Comparison of ENCODE assay signal across 10 cellular contexts in the genomic region with DNA sequence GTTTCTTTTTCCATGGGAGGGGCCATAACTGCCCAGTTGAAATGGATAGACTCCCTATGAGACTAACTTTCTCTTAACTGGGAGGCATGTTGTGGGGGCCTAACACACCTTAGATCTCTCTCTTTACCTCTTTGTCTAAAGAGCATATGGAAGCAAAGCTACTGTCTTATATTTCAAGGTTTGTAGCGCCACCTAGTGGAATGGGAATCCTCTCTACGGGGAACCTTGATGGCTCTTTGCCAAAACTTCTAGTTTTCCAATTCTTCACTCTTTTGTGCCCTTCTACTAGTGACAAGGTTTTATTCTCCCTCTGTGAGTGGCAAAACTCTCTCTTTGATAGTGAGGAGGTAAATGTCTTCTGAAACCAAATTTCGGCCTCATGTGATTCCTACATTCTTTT.
DNase-seq lines count a peak whose midpoint lies in the region; ATAC-seq and TF ChIP-seq lines count a peak whose summit lies in the region.
"Had no signal": no experiment of that assay in that cellular context is flagged by ENCODE, and none has a peak within 500 bp of the region (broad histone marks: within the 10 kb centered on the region; RNA-seq: fewer than 3 reads in every experiment).

No MANE protein-coding gene starts in this region.

- DNase-seq in DND-41 (no peak), GM23338 (ENCODE audit: low spot score) (peak; percentile 87), fibroblast of gingiva (ENCODE audit: low read depth) (peak; percentile 10), HK-2 (ENCODE audit: unreplicated experiment) (no peak)
- DNase-seq in natural killer cell treated with Interleukin-12 subunit alpha and Interleukin-12 subunit beta and Interleukin-15 and Interleukin-18, amount 100 ng/mL, for 72 hours (ENCODE audit: low spot score) = no peak
- DNase-seq in CD8-positive, alpha-beta memory T cell = no peak
- DNase-seq: NCI-H446, posterior cingulate gyrus had no signal

- H3K4me1 Mint-ChIP-seq in GM23338 = no peaks in the 10 kb centered on the region
- no peaks in the 10 kb centered on the region for H3K4me1 Mint-ChIP-seq in natural killer cell treated with Interleukin-12 subunit alpha and Interleukin-12 subunit beta and Interleukin-15 and Interleukin-18, amount 100 ng/mL, for 72 hours (ENCODE audit: low read depth in 2 of 2)
- H3K4me1 Mint-ChIP-seq in CD8-positive, alpha-beta memory T cell = no peaks in the 10 kb centered on the region

- POLR2A ChIA-PET in CD8-positive, alpha-beta memory T cell (lab: Charles Lee) = no interaction called here

- peaks cover 4% of the 10 kb centered on the region; the same call in 1 of the 2 replicates for H3K9me2 ChIP-seq in GM23338 (ENCODE audit: insufficient read depth)
- H3K9me2 ChIP-seq in OCI-LY1 (ENCODE audit: low read depth, low read length) = no peaks in the 10 kb centered on the region

- H3K4me3 ChIP-seq in DND-41 (ENCODE audit: low read depth in 1 of 2, low read length in 2 of 2) = peak overlapping the region in 1 of 2 experiments; percentile 12; a peak in 1 of 4 replicates
- no peak overlapping the region for H3K4me3 ChIP-seq in GM23338
- H3K4me3 ChIP-seq in OCI-LY1 (ENCODE audit: low read depth, low read length, poor library complexity, severe bottlenecking) = no peak overlapping the region
- no peak overlapping the region for H3K4me3 ChIP-seq in CD8-positive, alpha-beta memory T cell (ENCODE audit: low read length)

- H3K9ac ChIP-seq in DND-41 (ENCODE audit: low read depth, low read length) (no peak overlapping the region), OCI-LY1 (ENCODE audit: low read length) (no peak overlapping the region)

- peaks cover 4% of the 10 kb centered on the region for H3K4me1 ChIP-seq in DND-41 (ENCODE audit: insufficient read depth, low read length)
- H3K4me1 ChIP-seq in GM23338 (ENCODE audit: insufficient read depth) = no peaks in the 10 kb centered on the region
- no peaks in the 10 kb centered on the region for H3K4me1 ChIP-seq in OCI-LY1 (ENCODE audit: insufficient read depth, low read length, severe bottlenecking)
- H3K4me1 ChIP-seq in CD8-positive, alpha-beta memory T cell (ENCODE audit: insufficient read depth, low read length) = no peaks in the 10 kb centered on the region

- peak; percentile 41 for TF ChIP-seq CTCF in DND-41 (IDR thresholded peaks at IDR 0.05; ENCODE audit: borderline replicate concordance, extremely low read depth, low read length, poor library complexity, severe bottlenecking)
- peak; percentile 65 to 79 for TF ChIP-seq CTCF in GM23338 (conservative IDR thresholded peaks at IDR 0.05; ENCODE audit: low read depth in 2 of 2)
- peak; percentile 59; the same call in 1 of the 2 replicates for TF ChIP-seq CTCF in OCI-LY1 (IDR thresholded peaks at IDR 0.05; ENCODE audit: low read length)

- CTCF ChIA-PET in CD8-positive, alpha-beta memory T cell (lab: Charles Lee) = no interaction called here

- H3K36me3 ChIP-seq in DND-41 (ENCODE audit: insufficient read depth, low read length) = peaks cover 7% of the 10 kb centered on the region; the same call in 1 of the 2 replicates
- H3K36me3 ChIP-seq in GM23338 (ENCODE audit: insufficient read depth) = peaks cover 9% of the 10 kb centered on the region
- H3K36me3 ChIP-seq in OCI-LY1 (ENCODE audit: insufficient read depth, low read length) = no peaks in the 10 kb centered on the region
- H3K36me3 ChIP-seq in CD8-positive, alpha-beta memory T cell (ENCODE audit: insufficient read depth, low read length) = no peaks in the 10 kb centered on the region

- H2AFZ ChIP-seq in DND-41 (ENCODE audit: low read depth, low read length) (no peak overlapping the region), GM23338 (peak overlapping the region; percentile 66; the same call in 1 of the 2 replicates), OCI-LY1 (ENCODE audit: low read length) (no peak overlapping the region)

- H3K27ac ChIP-seq in DND-41 (ENCODE audit: low read length) (no peak overlapping the region), GM23338 (ENCODE audit: low read depth) (no peak overlapping the region), OCI-LY1 (ENCODE audit: low read depth, low read length, poor library complexity, severe bottlenecking) (no peak overlapping the region)
- no peak overlapping the region for H3K27ac ChIP-seq in CD8-positive, alpha-beta memory T cell (ENCODE audit: low read depth, low read length)

- peaks cover 48% of the 10 kb centered on the region for H3K36me3 Mint-ChIP-seq in GM23338 (ENCODE audit: low read depth)
- H3K36me3 Mint-ChIP-seq in natural killer cell treated with Interleukin-12 subunit alpha and Interleukin-12 subunit beta and Interleukin-15 and Interleukin-18, amount 100 ng/mL, for 72 hours = peaks cover 16% of the 10 kb centered on the region
- H3K36me3 Mint-ChIP-seq in CD8-positive, alpha-beta memory T cell = no peaks in the 10 kb centered on the region

- peaks cover 5% of the 10 kb centered on the region for H3K27me3 Mint-ChIP-seq in GM23338 (ENCODE audit: insufficient read depth, low read depth, poor library complexity)
- no peaks in the 10 kb centered on the region for H3K27me3 Mint-ChIP-seq in natural killer cell treated with Interleukin-12 subunit alpha and Interleukin-12 subunit beta and Interleukin-15 and Interleukin-18, amount 100 ng/mL, for 72 hours
- H3K27me3 Mint-ChIP-seq in CD8-positive, alpha-beta memory T cell = no peaks in the 10 kb centered on the region

- H3K79me2 ChIP-seq in DND-41 (ENCODE audit: insufficient read depth, low read length) (no peaks in the 10 kb centered on the region), GM23338 (replicated peaks; ENCODE audit: insufficient read depth) (no peaks in the 10 kb centered on the region), OCI-LY1 (ENCODE audit: insufficient read depth, low read length) (no peaks in the 10 kb centered on the region)

- H3K27me3 ChIP-seq in DND-41 (ENCODE audit: insufficient read depth, low read length, poor library complexity) (no peaks in the 10 kb centered on the region), GM23338 (ENCODE audit: insufficient read depth) (no peaks in the 10 kb centered on the region), OCI-LY1 (ENCODE audit: insufficient read depth, low read length) (no peaks in the 10 kb centered on the region)
- H3K27me3 ChIP-seq in CD8-positive, alpha-beta memory T cell (ENCODE audit: insufficient read depth, low read length, poor library complexity, severe bottlenecking) = no peaks in the 10 kb centered on the region

- H3K4me2 ChIP-seq in DND-41 (ENCODE audit: insufficient read depth, low read length) = no peak overlapping the region
- H3K4me2 ChIP-seq in GM23338 = no peak overlapping the region
- no peak overlapping the region for H3K4me2 ChIP-seq in OCI-LY1 (ENCODE audit: low read length)

- ATAC-seq in DND-41 (ENCODE audit: insufficient read depth, low read depth) (no peak), GM23338 (peak; percentile 81), GM19023 (IDR thresholded peaks at IDR 0.05; ENCODE audit: unreplicated experiment) (no peak)
- no peak for ATAC-seq in natural killer cell treated with Interleukin-12 subunit alpha and Interleukin-12 subunit beta and Interleukin-15 and Interleukin-18, amount 100 ng/mL, for 72 hours

- peaks cover 54% of the 10 kb centered on the region for H3K9me3 Mint-ChIP-seq in GM23338
- peaks cover 22% of the 10 kb centered on the region for H3K9me3 Mint-ChIP-seq in natural killer cell treated with Interleukin-12 subunit alpha and Interleukin-12 subunit beta and Interleukin-15 and Interleukin-18, amount 100 ng/mL, for 72 hours
- H3K9me3 Mint-ChIP-seq in CD8-positive, alpha-beta memory T cell = peaks cover 22 to 42% (median 31%) of the 10 kb centered on the region in 5 donors

- H3K9me3 ChIP-seq in DND-41 (ENCODE audit: insufficient read depth, low read length, severe bottlenecking) (peaks cover 50% of the 10 kb centered on the region), OCI-LY1 (ENCODE audit: low read length) (no peaks in the 10 kb centered on the region)
- H3K9me3 ChIP-seq in CD8-positive, alpha-beta memory T cell (ENCODE audit: low read length) = peaks cover 3% of the 10 kb centered on the region

- no peak overlapping the region for H3K27ac Mint-ChIP-seq in GM23338
- no peak overlapping the region for H3K27ac Mint-ChIP-seq in natural killer cell treated with Interleukin-12 subunit alpha and Interleukin-12 subunit beta and Interleukin-15 and Interleukin-18, amount 100 ng/mL, for 72 hours
- no peak overlapping the region for H3K27ac Mint-ChIP-seq in CD8-positive, alpha-beta memory T cell

- no peak overlapping the region for H3K4me3 Mint-ChIP-seq in GM23338
- no peak overlapping the region for H3K4me3 Mint-ChIP-seq in natural killer cell treated with Interleukin-12 subunit alpha and Interleukin-12 subunit beta and Interleukin-15 and Interleukin-18, amount 100 ng/mL, for 72 hours
- H3K4me3 Mint-ChIP-seq in CD8-positive, alpha-beta memory T cell = no peak overlapping the region

- H3F3A ChIP-seq in GM23338 (replicated peaks; ENCODE audit: low read depth) (no peaks in the 10 kb centered on the region), OCI-LY1 (ENCODE audit: insufficient read depth, low read length) (no peaks in the 10 kb centered on the region)

- H4K20me1 ChIP-seq in DND-41 (ENCODE audit: insufficient read depth, low read length) (no peaks in the 10 kb centered on the region), GM23338 (replicated peaks; ENCODE audit: insufficient read depth) (no peaks in the 10 kb centered on the region), OCI-LY1 (ENCODE audit: insufficient read depth, low read length) (no peaks in the 10 kb centered on the region)

TF ChIP-seq in GM23338, 12 proteins besides CTCF, POLR2A, EP300 and RAD21 (continues in another document):
- TF ChIP-seq JUNB (IDR thresholded peaks at IDR 0.05; ENCODE audit: unreplicated experiment) = no peak
- TF ChIP-seq NANOG (IDR thresholded peaks at IDR 0.05; ENCODE audit: borderline replicate concordance) = no peak
- no peak for TF ChIP-seq EZH2 (IDR thresholded peaks at IDR 0.05; ENCODE audit: low read depth, unreplicated experiment)
- no peak for TF ChIP-seq ZNF114 (CRISPR knock-in tag; IDR thresholded peaks at IDR 0.05)
- no peak for TF ChIP-seq POLR2AphosphoS5 (IDR thresholded peaks at IDR 0.05; ENCODE audit: low read depth)
- no peak for TF ChIP-seq STAT1 (IDR thresholded peaks at IDR 0.05; ENCODE audit: unreplicated experiment)

Comparison
In these comparisons a context has a peak if more than half of its experiments do, and no peak if none do; other contexts are left out.
1. DNase-seq: peak in GM23338 (single experiment) and fibroblast of gingiva (single experiment); none in DND-41 (single experiment), natural killer cell treated with Interleukin-12 subunit alpha and Interleukin-12 subunit beta and Interleukin-15 and Interleukin-18, amount 100 ng/mL, for 72 hours (single experiment), CD8-positive, alpha-beta memory T cell (0 of 5) and HK-2 (single experiment).
2. Peak in every context shown above with its lines, with median percentiles within 50 percentile points of each other: CTCF ChIP-seq.